Comparison of ENCODE assay signal across 17 cellular contexts in genomic region chr14:58865520-58866281, GRCh38.
DNase-seq lines count a peak whose midpoint lies in the region; ATAC-seq, FAIRE-seq and TF ChIP-seq lines count a peak whose summit lies in the region.
"Had no signal": no experiment of that assay in that cellular context is flagged by ENCODE, and none has a peak within 500 bp of the region (broad histone marks: within the 10 kb centered on the region; RNA-seq: fewer than 3 reads in every experiment).

No MANE protein-coding gene starts in this region.

- H3K27ac ChIP-seq in GM23338 (ENCODE audit: low read depth): no peak overlapping the region
- H3K27ac ChIP-seq in rectal smooth muscle tissue (ENCODE audit: low read depth, low read length): peak overlapping the region; percentile 12
- H3K27ac ChIP-seq in small intestine (ENCODE audit: low read depth in 1 of 2, low read length in 1 of 2): no peak overlapping the region
- H3K27ac ChIP-seq: C4-2B had no signal

- H3K4me3 ChIP-seq in GM23338: no peak overlapping the region
- no peak overlapping the region for H3K4me3 ChIP-seq in cardiac fibroblast (replicated peaks in 1 of 2; ENCODE audit: low read depth in 2 of 2, low read length in 2 of 2)
- H3K4me3 ChIP-seq in rectal smooth muscle tissue (ENCODE audit: low read length): no peak overlapping the region
- no peak overlapping the region for H3K4me3 ChIP-seq in small intestine (ENCODE audit: low read depth in 1 of 2, low read length in 2 of 2)

- no peaks in the 10 kb centered on the region for H3K9me3 Mint-ChIP-seq in GM23338

- no peak overlapping the region for H3K9ac ChIP-seq in rectal smooth muscle tissue (ENCODE audit: low read length)

- H3K27ac Mint-ChIP-seq in GM23338: no peak overlapping the region
- H3K27ac Mint-ChIP-seq: activated T-helper 17 cell treated with anti-CD3 and anti-CD28 coated beads, Interleukin-2, amount 50 U/mL, for 72 hours had no signal

- H3K9me3 ChIP-seq in small intestine (ENCODE audit: control insufficient read depth, low read depth): no peaks in the 10 kb centered on the region

- H3K27me3 ChIP-seq in GM23338 (ENCODE audit: insufficient read depth) (no peaks in the 10 kb centered on the region), rectal smooth muscle tissue (ENCODE audit: control insufficient read depth, insufficient read depth, low read length) (no peaks in the 10 kb centered on the region), small intestine (ENCODE audit: control insufficient read depth in 2 of 2, insufficient read depth in 2 of 2, low read length in 2 of 2) (peaks cover 0 to 2% of the 10 kb centered on the region in 2 donors)

- H3K36me3 Mint-ChIP-seq in GM23338 (ENCODE audit: low read depth): no peaks in the 10 kb centered on the region

- no peaks in the 10 kb centered on the region for H4K20me1 ChIP-seq in GM23338 (replicated peaks; ENCODE audit: insufficient read depth)

- H3K79me2 ChIP-seq in GM23338 (replicated peaks; ENCODE audit: insufficient read depth): no peaks in the 10 kb centered on the region

- no peaks in the 10 kb centered on the region for H3F3A ChIP-seq in GM23338 (replicated peaks; ENCODE audit: low read depth)

- intact Hi-C loops in left ventricle myocardium superior (cut with micrococcal nuclease): no loop called here

- peak overlapping the region; percentile 23; the same call in 1 of the 2 replicates for H2AFZ ChIP-seq in GM23338

- no peaks in the 10 kb centered on the region for H3K9me2 ChIP-seq in GM23338 (ENCODE audit: insufficient read depth)

- H3K27me3 Mint-ChIP-seq in GM23338 (ENCODE audit: insufficient read depth, low read depth, poor library complexity): peaks cover 2% of the 10 kb centered on the region
- H3K27me3 Mint-ChIP-seq: progenitor cell of endocrine pancreas had no signal

- FAIRE-seq in small intestine (lab: Jason Lieb, UNC): no peak
- no peak for FAIRE-seq in urothelium cell line (lab: Jason Lieb, UNC)

- ATAC-seq in GM23338 (no peak), left ventricle myocardium superior (peak; percentile 76)
- ATAC-seq: activated T-helper 17 cell treated with anti-CD3 and anti-CD28 coated beads, Interleukin-2, amount 50 U/mL, for 72 hours had no signal

- DNase-seq in GM23338 (ENCODE audit: low spot score) (no peak), cardiac fibroblast (ENCODE audit: low read depth in 2 of 2) (peak; percentile 34 to 78), left ventricle myocardium superior (no peak), activated gamma-delta T cell treated with Interleukin-2 at 50 U/mL for 16 hours (no peak), small intestine (no peak), NCI-H82 treated with DMSO at 0.1 percent for 48 hours (lab: John Stamatoyannopoulos, UW; ENCODE audit: unreplicated experiment) (no peak), urothelium cell line (ENCODE audit: low spot score) (no peak)
- DNase-seq: activated CD4-positive, alpha-beta T cell treated with anti-CD3 and anti-CD28 coated beads, Interleukin-2, amount 50 U/mL, for 48 hours; H7; NCI-H2029 treated with DMSO at 0.1 percent for 48 hours; stimulated activated CD4-positive, alpha-beta T cell treated with anti-CD3 and anti-CD28 coated beads, Interleukin-4, amount 100 ng/mL, for 4 hours; stimulated activated naive CD4-positive, alpha-beta T cell; T-helper 9 cell had no signal

- H3K4me1 ChIP-seq in GM23338 (ENCODE audit: insufficient read depth): no peaks in the 10 kb centered on the region
- H3K4me1 ChIP-seq in rectal smooth muscle tissue (ENCODE audit: control insufficient read depth, insufficient read depth, low read length): no peaks in the 10 kb centered on the region
- H3K4me1 ChIP-seq in small intestine (ENCODE audit: control insufficient read depth in 2 of 2, insufficient read depth in 1 of 2, low read depth in 1 of 2, low read length in 1 of 2): peaks cover 0 to 3% of the 10 kb centered on the region in 2 donors

- H3K4me3 Mint-ChIP-seq in GM23338: no peak overlapping the region
- H3K4me3 Mint-ChIP-seq: activated T-helper 17 cell treated with anti-CD3 and anti-CD28 coated beads, Interleukin-2, amount 50 U/mL, for 72 hours had no signal

- H3K4me1 Mint-ChIP-seq in GM23338: 0 out of 3 replicates have a peak, but pooled peaks cover 3% of the 10 kb centered on the region
- H3K4me1 Mint-ChIP-seq: activated T-helper 17 cell treated with anti-CD3 and anti-CD28 coated beads, Interleukin-2, amount 50 U/mL, for 72 hours had no signal

- TF ChIP-seq CTCF in GM23338 (conservative IDR thresholded peaks at IDR 0.05; ENCODE audit: low read depth in 2 of 2) (no peak), cardiac fibroblast (IDR thresholded peaks at IDR 0.05; ENCODE audit: low read depth, low read length) (no peak)

- 83 to 91% (median 86%) methylated on average over 6 of the region's 6 CpGs for WGBS in small intestine, 3 donors

- H3K4me2 ChIP-seq in GM23338: no peak overlapping the region

- no peaks in the 10 kb centered on the region for H3K36me3 ChIP-seq in GM23338 (ENCODE audit: insufficient read depth)
- H3K36me3 ChIP-seq in rectal smooth muscle tissue (ENCODE audit: control insufficient read depth, insufficient read depth, low read length): no peaks in the 10 kb centered on the region
- H3K36me3 ChIP-seq in small intestine (ENCODE audit: control insufficient read depth in 2 of 2, insufficient read depth in 2 of 2, low read length in 2 of 2): no peaks in the 10 kb centered on the region

TF ChIP-seq in GM23338, 12 proteins besides CTCF, POLR2A, EP300 and RAD21 (continues in another document):
- TF ChIP-seq EZH2phosphoT487 (IDR thresholded peaks at IDR 0.05; ENCODE audit: unreplicated experiment): no peak
- no peak for TF ChIP-seq ETS1 (IDR thresholded peaks at IDR 0.05)
- TF ChIP-seq CREB1 (CRISPR knock-in tag; IDR thresholded peaks at IDR 0.05; ENCODE audit: low read depth): no peak
- TF ChIP-seq ZNF114 (CRISPR knock-in tag; IDR thresholded peaks at IDR 0.05): no peak
- no peak for TF ChIP-seq STAT1 (IDR thresholded peaks at IDR 0.05; ENCODE audit: unreplicated experiment)
- TF ChIP-seq ZNF331 (CRISPR knock-in tag; IDR thresholded peaks at IDR 0.05; ENCODE audit: low read depth): no peak
- no peak for TF ChIP-seq NANOG (IDR thresholded peaks at IDR 0.05; ENCODE audit: borderline replicate concordance)
- TF ChIP-seq EZH2 (IDR thresholded peaks at IDR 0.05; ENCODE audit: low read depth, unreplicated experiment): no peak
- no peak for TF ChIP-seq POLR2AphosphoS5 (IDR thresholded peaks at IDR 0.05; ENCODE audit: low read depth)
- no peak for TF ChIP-seq JUNB (IDR thresholded peaks at IDR 0.05; ENCODE audit: unreplicated experiment)

Comparison
In these comparisons a context has a peak if more than half of its experiments do, and no peak if none do; other contexts are left out.
1. DNase-seq: peak in cardiac fibroblast (2 of 2); none in GM23338 (single experiment), left ventricle myocardium superior (single experiment), activated gamma-delta T cell treated with Interleukin-2 at 50 U/mL for 16 hours (single experiment), small intestine (single experiment), NCI-H82 treated with DMSO at 0.1 percent for 48 hours (single experiment) and urothelium cell line (single experiment).